ENCODE assay signal across 8 cellular contexts in genomic region chr4:102263024-102263787, GRCh38.
DNase-seq lines count a peak whose midpoint lies in the region; ATAC-seq and TF ChIP-seq lines count a peak whose summit lies in the region.

No MANE protein-coding gene starts in this region.

- intact Hi-C loops in right lobe of liver (cut with DNase I): no loop called here

- TF ChIP-seq POLR2A in right lobe of liver (IDR thresholded peaks at IDR 0.05): no peak

- no peaks in the 10 kb centered on the region for H3K9me3 ChIP-seq in right lobe of liver

- 73% methylated on average over 3 of the region's 3 CpGs for WGBS in right lobe of liver (ENCODE audit: insufficient coverage, low coverage, low lambda C conversion rate, missing lambda C conversion rate)

- no peak overlapping the region for H3K27ac ChIP-seq in brain microvascular endothelial cell
- H3K27ac ChIP-seq in right lobe of liver: no peak overlapping the region

- H3K4me3 ChIP-seq in brain microvascular endothelial cell (ENCODE audit: low read depth, low read length) (no peak overlapping the region), right lobe of liver (no peak overlapping the region)

- no peaks in the 10 kb centered on the region for H3K27me3 ChIP-seq in brain microvascular endothelial cell (replicated peaks)
- no peaks in the 10 kb centered on the region for H3K27me3 ChIP-seq in right lobe of liver

- peak; percentile 94 for ATAC-seq in GM19395 (IDR thresholded peaks at IDR 0.05; ENCODE audit: unreplicated experiment)
- ATAC-seq in HG03280 (IDR thresholded peaks at IDR 0.05; ENCODE audit: unreplicated experiment): peak; percentile 85
- peak; percentile 73 to 91 (median 79) for ATAC-seq in right lobe of liver

- no peaks in the 10 kb centered on the region for H3K36me3 ChIP-seq in brain microvascular endothelial cell (replicated peaks)
- H3K36me3 ChIP-seq in right lobe of liver: no peaks in the 10 kb centered on the region

- in situ Hi-C loops in brain microvascular endothelial cell (cut with HindIII; ENCODE audit: low pct_ligation_motif_present, low sequenced_read_pairs): no loop called here

- no peaks in the 10 kb centered on the region for H3K4me1 ChIP-seq in right lobe of liver

- peak; percentile 5 to 11 for DNase-seq in SHP77 (lab: John Stamatoyannopoulos, UW)
- DNase-seq in SHP77 treated with DMSO at 0.1 percent for 48 hours (lab: John Stamatoyannopoulos, UW): no peak
- DNase-seq in NCI-H446 (lab: John Stamatoyannopoulos, UW): peak; percentile 54 to 79
- peak; percentile 40 for DNase-seq in brain microvascular endothelial cell
- DNase-seq in right lobe of liver: no peak
- no peak for DNase-seq in OCI-M2 (lab: John Stamatoyannopoulos, UW; ENCODE audit: unreplicated experiment)

- TF ChIP-seq CTCF in brain microvascular endothelial cell (IDR thresholded peaks at IDR 0.05; ENCODE audit: low read depth, low read length, missing control alignments): peak; percentile 61
- peak; percentile 39 to 56 (median 44) for TF ChIP-seq CTCF in right lobe of liver (IDR thresholded peaks at IDR 0.05)

Comparison
In these comparisons a context has a peak if more than half of its experiments do, and no peak if none do; other contexts are left out.
1. DNase-seq: peak in SHP77 (2 of 2), NCI-H446 (2 of 2) and brain microvascular endothelial cell (single experiment); none in SHP77 treated with DMSO at 0.1 percent for 48 hours (single experiment), right lobe of liver (0 of 3) and OCI-M2 (single experiment).
2. Peak in every context shown above with its lines, with median percentiles within 50 percentile points of each other: ATAC-seq.